In genomic region chr17:78741644-78742284, GRCh38 we compare ENCODE assay signal across 17 cellular contexts. TPM values are rescaled to one million over a fixed set of nuclear protein-coding genes. Genes with fewer than 3 reads are reported as not detected.
DNase-seq lines count a peak whose midpoint lies in the region; ATAC-seq and TF ChIP-seq lines count a peak whose summit lies in the region.
"Had no signal": no experiment of that assay in that cellular context is flagged by ENCODE, and none has a peak within 500 bp of the region (broad histone marks: within the 10 kb centered on the region; RNA-seq: fewer than 3 reads in every experiment).

No MANE protein-coding gene starts in this region.

- no peak for TF ChIP-seq CTCF in activated B cell treated with CpG ODN at 0.5 μM for 24 hours (IDR thresholded peaks at IDR 0.05)
- TF ChIP-seq CTCF in tibial artery (IDR thresholded peaks at IDR 0.05), result no peak

- H3K27me3 Mint-ChIP-seq in CD8-positive, alpha-beta memory T cell, result peaks cover 0 to 3% of the 10 kb centered on the region in 2 donors
- H3K27me3 Mint-ChIP-seq in activated B cell treated with CpG ODN at 0.5 μM for 24 hours, result no peaks in the 10 kb centered on the region

- no peaks in the 10 kb centered on the region for H4K20me1 ChIP-seq in BLaER1

- H3K9me3 Mint-ChIP-seq in CD8-positive, alpha-beta memory T cell, result peaks cover 0 to 2% (median 0%) of the 10 kb centered on the region in 5 donors
- no peaks in the 10 kb centered on the region for H3K9me3 Mint-ChIP-seq in activated B cell treated with CpG ODN at 0.5 μM for 24 hours
- H3K9me3 Mint-ChIP-seq: mesothelial cell of epicardium had no signal

- CTCF ChIA-PET in CD8-positive, alpha-beta memory T cell (lab: Charles Lee), result interaction anchor here (0.8 to 3.0 kb wide), 6 partner anchors 15 to 39 kb away, joined by 4 to 12 read pairs (median 5); no protein-coding TSS in a partner anchor
- CTCF ChIA-PET in activated B cell treated with CpG ODN at 0.5 μM for 24 hours (lab: Charles Lee), result interaction anchor here (0.9 to 1.7 kb wide), 5 partner anchors 25 to 320 kb away, joined by 3 read pairs; no protein-coding TSS in a partner anchor

- POLR2A ChIA-PET in CD8-positive, alpha-beta memory T cell (lab: Charles Lee), result no interaction called here
- POLR2A ChIA-PET in activated B cell treated with CpG ODN at 0.5 μM for 24 hours (lab: Charles Lee), result interaction anchor here (0.5 to 3.0 kb wide), 10 partner anchors 8 to 824 kb away, joined by 3 to 13 read pairs (median 4); no protein-coding TSS in a partner anchor

- peaks cover 99% of the 10 kb centered on the region for H3K4me1 ChIP-seq in BLaER1
- H3K4me1 ChIP-seq in CD8-positive, alpha-beta memory T cell (ENCODE audit: insufficient read depth, low read length), result peaks cover 100% of the 10 kb centered on the region
- H3K4me1 ChIP-seq in tibial artery, result peaks cover 0 to 11% (median 2%) of the 10 kb centered on the region in 4 donors

- H3K4me3 ChIP-seq in BLaER1 (no peak overlapping the region), tibial artery (no peak overlapping the region)
- H3K4me3 ChIP-seq in CD8-positive, alpha-beta memory T cell (ENCODE audit: low read length), result peak overlapping the region; percentile 31
- H3K4me3 ChIP-seq: colonic mucosa, skin epidermis, stomach had no signal

- peak overlapping the region; percentile 98 for H3K4me2 ChIP-seq in BLaER1

- H3K9me3 ChIP-seq in BLaER1, result no peaks in the 10 kb centered on the region
- no peaks in the 10 kb centered on the region for H3K9me3 ChIP-seq in CD8-positive, alpha-beta memory T cell (ENCODE audit: low read length)
- H3K9me3 ChIP-seq in tibial artery, result no peaks in the 10 kb centered on the region
- H3K9me3 ChIP-seq: colonic mucosa, stomach had no signal

- H3K27ac Mint-ChIP-seq in CD8-positive, alpha-beta memory T cell, result peak overlapping the region; percentile 73 to 93 (median 88)
- peak overlapping the region; percentile 80 for H3K27ac Mint-ChIP-seq in activated B cell treated with CpG ODN at 0.5 μM for 24 hours
- H3K27ac Mint-ChIP-seq: mesothelial cell of epicardium had no signal

- H3K36me3 ChIP-seq in BLaER1 (no peaks in the 10 kb centered on the region), tibial artery (no peaks in the 10 kb centered on the region)
- H3K36me3 ChIP-seq in CD8-positive, alpha-beta memory T cell (ENCODE audit: insufficient read depth, low read length), result peaks cover 4% of the 10 kb centered on the region
- H3K36me3 ChIP-seq: colonic mucosa, stomach had no signal

- peak overlapping the region; percentile 65 to 89 (median 75) for H3K4me3 Mint-ChIP-seq in CD8-positive, alpha-beta memory T cell
- H3K4me3 Mint-ChIP-seq in activated B cell treated with CpG ODN at 0.5 μM for 24 hours, result peak overlapping the region; percentile 35
- H3K4me3 Mint-ChIP-seq: mesothelial cell of epicardium had no signal

- H3K27me3 ChIP-seq in BLaER1 (no peaks in the 10 kb centered on the region), tibial artery (no peaks in the 10 kb centered on the region)
- no peaks in the 10 kb centered on the region for H3K27me3 ChIP-seq in CD8-positive, alpha-beta memory T cell (ENCODE audit: insufficient read depth, low read length, poor library complexity, severe bottlenecking)
- H3K27me3 ChIP-seq: colonic mucosa, stomach had no signal

- intact Hi-C loops in activated B cell treated with CpG ODN at 0.5 μM for 24 hours (cut with micrococcal nuclease), result no loop called here
- intact Hi-C loops in left colon (cut with DNase I, micrococcal nuclease), result no loop called here
- intact Hi-C loops in tibial artery (cut with DNase I; ENCODE audit: low total_unique reads), result loop anchor here (10.0 kb wide), 1 partner anchor 247 kb away; no protein-coding TSS in a partner anchor

- peak overlapping the region; percentile 50 for H3K27ac ChIP-seq in BLaER1
- H3K27ac ChIP-seq in CD8-positive, alpha-beta memory T cell (ENCODE audit: low read depth, low read length), result no peak overlapping the region
- H3K27ac ChIP-seq in tibial artery, result no peak overlapping the region
- H3K27ac ChIP-seq: colonic mucosa, parathyroid adenoma, stomach had no signal

- no peak for DNase-seq in CD8-positive, alpha-beta memory T cell
- DNase-seq in activated B cell treated with CpG ODN at 0.5 μM for 24 hours (no peak), left colon (no peak), NCI-H748 treated with DMSO at 0.1 percent for 48 hours (lab: John Stamatoyannopoulos, UW) (no peak), tibial artery (no peak)
- DNase-seq: activated CD8-positive, alpha-beta memory T cell treated with anti-CD3 and anti-CD28 coated beads, Interleukin-2, amount 50 U/mL, for 4 hours; colonic mucosa; HCEC 1CT; NCI-H1105 treated with DMSO at 0.1 percent for 48 hours; SHP77 treated with DMSO at 0.1 percent for 48 hours; stomach had no signal

- peaks cover 4 to 44% (median 12%) of the 10 kb centered on the region in 3 donors for H3K36me3 Mint-ChIP-seq in CD8-positive, alpha-beta memory T cell
- H3K36me3 Mint-ChIP-seq in activated B cell treated with CpG ODN at 0.5 μM for 24 hours (ENCODE audit: low read depth), result peaks cover 23% of the 10 kb centered on the region

- H3K9ac ChIP-seq in BLaER1, result peak overlapping the region; percentile 55; the same call in 1 of the 2 replicates
- H3K9ac ChIP-seq: parathyroid adenoma had no signal

- H3K4me1 Mint-ChIP-seq in CD8-positive, alpha-beta memory T cell, result peaks cover 94 to 100% (median 99%) of the 10 kb centered on the region in 3 donors
- H3K4me1 Mint-ChIP-seq in activated B cell treated with CpG ODN at 0.5 μM for 24 hours, result peaks cover 94% of the 10 kb centered on the region

- ATAC-seq in activated B cell treated with CpG ODN at 0.5 μM for 24 hours (ENCODE audit: low read depth) (no peak), left colon (peak; percentile 51), GM21619 (IDR thresholded peaks at IDR 0.05; ENCODE audit: unreplicated experiment) (no peak), GM18520 (IDR thresholded peaks at IDR 0.05; ENCODE audit: unreplicated experiment) (no peak)

RNA-seq across cellular contexts. Expression of gene CYTH1, which starts 40.3 kb away (rescaled TPM):
- total RNA-seq in CD8-positive, alpha-beta memory T cell, result 100 to 1,000 TPM; 115 to 129 TPM
- polyA plus RNA-seq in CD8-positive, alpha-beta memory T cell, result 279 TPM
- total RNA-seq in activated B cell treated with CpG ODN at 0.5 μM for 24 hours (368 and 391 TPM in 2 replicates), left colon (10 to 100 TPM; 70.6 to 79.0 TPM)
